21 cellular contexts compared by ENCODE assay signal in the genomic region with DNA sequence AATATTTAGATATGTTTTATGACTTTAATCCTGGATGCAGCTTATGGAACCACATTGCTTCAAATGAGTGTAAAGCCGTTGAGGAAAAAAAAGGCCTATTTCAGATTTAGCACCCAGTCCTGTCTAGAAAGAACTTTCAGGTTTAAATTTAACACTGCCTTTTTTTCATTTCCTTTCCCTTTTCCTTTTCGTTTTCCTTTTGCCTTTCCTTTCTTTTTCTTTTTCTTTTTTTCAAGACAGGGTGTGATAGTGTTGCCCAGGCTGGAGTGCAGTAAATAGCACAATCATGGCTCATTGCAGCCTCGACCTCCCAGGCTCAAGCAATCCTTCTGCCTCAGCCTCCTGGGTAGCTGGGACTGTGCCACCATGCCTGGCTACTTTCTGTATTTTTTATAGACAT. TPM values are rescaled to one million over a fixed set of nuclear protein-coding genes. Genes with fewer than 3 reads are reported as not detected.
DNase-seq lines count a peak whose midpoint lies in the region; ATAC-seq, FAIRE-seq and TF ChIP-seq lines count a peak whose summit lies in the region.
"Had no signal": no experiment of that assay in that cellular context is flagged by ENCODE, and none has a peak within 500 bp of the region (broad histone marks: within the 10 kb centered on the region; RNA-seq: fewer than 3 reads in every experiment).

No MANE protein-coding gene starts in this region.

- H3K27me3 ChIP-seq in thyroid gland = no peaks in the 10 kb centered on the region
- H3K27me3 ChIP-seq: BE2C had no signal

- no peak for DNase-seq in activated CD4-positive, alpha-beta T cell treated with anti-CD3 and anti-CD28 coated beads, Interleukin-2, amount 10 ng/mL, durations not matched to agents 7 days and 5 days
- DNase-seq in activated CD4-positive, alpha-beta T cell treated with anti-CD3 and anti-CD28 coated beads, Interleukin-2, amount 50 U/mL, for 4 hours = no peak
- no peak for DNase-seq in stimulated activated naive CD8-positive, alpha-beta T cell treated with anti-CD3 and anti-CD28 coated beads, Interleukin-15, Interleukin-2, amounts not matched to agents 100 U/mL and 50 U/mL, for 24 hours
- DNase-seq in chondrocyte (ENCODE audit: low spot score) = no peak
- DNase-seq in omental fat pad (ENCODE audit: low spot score) = no peak
- no peak for DNase-seq in kidney
- DNase-seq in thyroid gland = no peak
- DNase-seq: 8988T, BE2C, DMS 273 treated with DMSO at 0.1 percent for 48 hours, GDM1, GM23248, NCI-H1092, NCI-H146, NCI-H2081, NCI-H510A, NCI-H774, PC-9 had no signal

- no peak overlapping the region for H3K9ac ChIP-seq in kidney (ENCODE audit: low read length in 2 of 2)
- H3K9ac ChIP-seq: GM23248 had no signal

- 80 to 86% methylated on average over 3 of the region's 3 CpGs for WGBS in thyroid gland, 2 donors

- H3K4me3 ChIP-seq in kidney (ENCODE audit: low read length in 2 of 2) = no peak overlapping the region
- H3K4me3 ChIP-seq in thyroid gland (replicated peaks in 1 of 3) = no peak overlapping the region
- H3K4me3 ChIP-seq: GM12878, GM23248, PC-9 had no signal

- H3K4me1 ChIP-seq in kidney (ENCODE audit: control insufficient read depth in 1 of 2, insufficient read depth in 1 of 2, low read depth in 1 of 2, low read length in 2 of 2) = peaks cover 0 to 6% of the 10 kb centered on the region in 2 donors
- H3K4me1 ChIP-seq in thyroid gland = peaks cover 0 to 27% of the 10 kb centered on the region in 2 donors

- H3K36me3 ChIP-seq in kidney (ENCODE audit: control insufficient read depth in 1 of 2, insufficient read depth in 2 of 2, low read length in 2 of 2) (peaks cover 2 to 21% of the 10 kb centered on the region in 2 donors), thyroid gland (peaks cover 0 to 3% of the 10 kb centered on the region in 2 donors)

- no peaks in the 10 kb centered on the region for H3K27me3 Mint-ChIP-seq in activated CD4-positive, alpha-beta T cell treated with anti-CD3 and anti-CD28 coated beads, Interleukin-2, amount 10 ng/mL, durations not matched to agents 7 days and 5 days
- no peaks in the 10 kb centered on the region for H3K27me3 Mint-ChIP-seq in stimulated activated naive CD8-positive, alpha-beta T cell treated with anti-CD3 and anti-CD28 coated beads, Interleukin-15, Interleukin-2, amounts not matched to agents 100 ng/mL and 50 ng/mL, for 24 hours
- H3K27me3 Mint-ChIP-seq in chondrocyte (ENCODE audit: low read depth) = no peaks in the 10 kb centered on the region

- H3K4me1 Mint-ChIP-seq in activated CD4-positive, alpha-beta T cell treated with anti-CD3 and anti-CD28 coated beads, Interleukin-2, amount 10 ng/mL, durations not matched to agents 7 days and 5 days = peaks cover 53% of the 10 kb centered on the region
- peaks cover 80% of the 10 kb centered on the region for H3K4me1 Mint-ChIP-seq in stimulated activated naive CD8-positive, alpha-beta T cell treated with anti-CD3 and anti-CD28 coated beads, Interleukin-15, Interleukin-2, amounts not matched to agents 100 ng/mL and 50 ng/mL, for 24 hours (ENCODE audit: low read depth)
- H3K4me1 Mint-ChIP-seq in chondrocyte (ENCODE audit: low read depth) = peaks cover 44% of the 10 kb centered on the region

- no peak for ATAC-seq in stimulated activated naive CD8-positive, alpha-beta T cell treated with anti-CD3 and anti-CD28 coated beads, Interleukin-15, Interleukin-2, amounts not matched to agents 100 U/mL and 50 U/mL, for 24 hours
- ATAC-seq in omental fat pad (ENCODE audit: low FRiP score) = no peak
- ATAC-seq: GM12878 had no signal

- peaks cover 36% of the 10 kb centered on the region for H3K36me3 Mint-ChIP-seq in activated CD4-positive, alpha-beta T cell treated with anti-CD3 and anti-CD28 coated beads, Interleukin-2, amount 10 ng/mL, durations not matched to agents 7 days and 5 days (ENCODE audit: low read depth)
- peaks cover 58% of the 10 kb centered on the region for H3K36me3 Mint-ChIP-seq in stimulated activated naive CD8-positive, alpha-beta T cell treated with anti-CD3 and anti-CD28 coated beads, Interleukin-15, Interleukin-2, amounts not matched to agents 100 ng/mL and 50 ng/mL, for 24 hours (ENCODE audit: low read depth)
- peaks cover 10% of the 10 kb centered on the region for H3K36me3 Mint-ChIP-seq in chondrocyte (ENCODE audit: low read depth)

- CTCF ChIA-PET in activated CD4-positive, alpha-beta T cell treated with anti-CD3 and anti-CD28 coated beads, Interleukin-2, amount 10 ng/mL, durations not matched to agents 7 days and 5 days (lab: Charles Lee) = interaction anchor here (1.1 kb wide), 1 partner anchor 10 kb away, joined by 3 read pairs; no protein-coding TSS in a partner anchor

- no peak for TF ChIP-seq CTCF in chondrocyte (IDR thresholded peaks at IDR 0.05)
- no peak for TF ChIP-seq CTCF in omental fat pad (IDR thresholded peaks at IDR 0.05)
- no peak for TF ChIP-seq CTCF in kidney (IDR thresholded peaks at IDR 0.05; ENCODE audit: borderline replicate concordance, extremely low read depth, insufficient read depth)
- TF ChIP-seq CTCF in thyroid gland (IDR thresholded peaks at IDR 0.05) = no peak

- no peak overlapping the region for H3K27ac ChIP-seq in kidney (ENCODE audit: low read depth in 2 of 2, low read length in 2 of 2)
- H3K27ac ChIP-seq in thyroid gland = no peak overlapping the region
- H3K27ac ChIP-seq: GM23248, PC-9 had no signal

- H3K9me3 ChIP-seq in kidney (ENCODE audit: control insufficient read depth in 1 of 2, low read length in 2 of 2) = no peaks in the 10 kb centered on the region
- no peaks in the 10 kb centered on the region for H3K9me3 ChIP-seq in thyroid gland
- H3K9me3 ChIP-seq: BE2C had no signal

- FAIRE-seq in kidney (lab: Jason Lieb, UNC) = no peak
- FAIRE-seq: GM12878 had no signal

- H3K27ac Mint-ChIP-seq in activated CD4-positive, alpha-beta T cell treated with anti-CD3 and anti-CD28 coated beads, Interleukin-2, amount 10 ng/mL, durations not matched to agents 7 days and 5 days = peak overlapping the region; percentile 60
- H3K27ac Mint-ChIP-seq in stimulated activated naive CD8-positive, alpha-beta T cell treated with anti-CD3 and anti-CD28 coated beads, Interleukin-15, Interleukin-2, amounts not matched to agents 100 ng/mL and 50 ng/mL, for 24 hours = peak overlapping the region; percentile 77
- peak overlapping the region; percentile 75 for H3K27ac Mint-ChIP-seq in chondrocyte (ENCODE audit: unreplicated experiment)

- no peak overlapping the region for H3K4me3 Mint-ChIP-seq in activated CD4-positive, alpha-beta T cell treated with anti-CD3 and anti-CD28 coated beads, Interleukin-2, amount 10 ng/mL, durations not matched to agents 7 days and 5 days
- no peak overlapping the region for H3K4me3 Mint-ChIP-seq in stimulated activated naive CD8-positive, alpha-beta T cell treated with anti-CD3 and anti-CD28 coated beads, Interleukin-15, Interleukin-2, amounts not matched to agents 100 ng/mL and 50 ng/mL, for 24 hours
- H3K4me3 Mint-ChIP-seq in chondrocyte (ENCODE audit: unreplicated experiment) = no peak overlapping the region

- no peak for TF ChIP-seq POLR2A in thyroid gland (IDR thresholded peaks at IDR 0.05)

- intact Hi-C loops in kidney (cut with DNase I) = no loop called here
- intact Hi-C loops in thyroid gland (cut with DNase I) = no loop called here

- no peaks in the 10 kb centered on the region for H3K9me3 Mint-ChIP-seq in activated CD4-positive, alpha-beta T cell treated with anti-CD3 and anti-CD28 coated beads, Interleukin-2, amount 10 ng/mL, durations not matched to agents 7 days and 5 days
- no peaks in the 10 kb centered on the region for H3K9me3 Mint-ChIP-seq in stimulated activated naive CD8-positive, alpha-beta T cell treated with anti-CD3 and anti-CD28 coated beads, Interleukin-15, Interleukin-2, amounts not matched to agents 100 ng/mL and 50 ng/mL, for 24 hours
- no peaks in the 10 kb centered on the region for H3K9me3 Mint-ChIP-seq in chondrocyte (ENCODE audit: low read depth)

- POLR2A ChIA-PET in activated CD4-positive, alpha-beta T cell treated with anti-CD3 and anti-CD28 coated beads, Interleukin-2, amount 10 ng/mL, durations not matched to agents 7 days and 5 days (lab: Charles Lee) = no interaction called here

RNA-seq across cellular contexts. Expression of gene LUC7L3, which starts 15.9 kb away (rescaled TPM):
- total RNA-seq in activated CD4-positive, alpha-beta T cell treated with anti-CD3 and anti-CD28 coated beads, Interleukin-2, amount 10 ng/mL, durations not matched to agents 7 days and 5 days = 100 to 1,000 TPM; 108 to 139 TPM
- 71.5 to 99.0 TPM (median 73.9 TPM) in 3 replicates for total RNA-seq in chondrocyte
- 10 to 100 TPM; 44.2 to 88.7 (median 55.2) TPM for total RNA-seq in omental fat pad
- total RNA-seq in kidney = 91.9 TPM
- polyA plus RNA-seq in kidney (ENCODE audit: insufficient read depth, low read depth, low replicate concordance) = 74.3 TPM
- 100 to 1,000 TPM in 2 of 4 donors, 10 to 100 TPM in 2; 75.2 to 199 (median 140) TPM for total RNA-seq in thyroid gland

RNA-seq across cellular contexts. Expression of gene ANKRD40, which starts 27.6 kb away (rescaled TPM):
- 10 to 100 TPM; 31.1 to 34.2 TPM for total RNA-seq in activated CD4-positive, alpha-beta T cell treated with anti-CD3 and anti-CD28 coated beads, Interleukin-2, amount 10 ng/mL, durations not matched to agents 7 days and 5 days
- total RNA-seq in chondrocyte (34.6 to 39.4 TPM (median 36.1 TPM) in 3 replicates), omental fat pad (10 to 100 TPM; 55.7 to 82.4 (median 61.8) TPM), kidney (37.6 TPM), thyroid gland (10 to 100 TPM; 29.4 to 40.2 (median 35.1) TPM)
- polyA plus RNA-seq in kidney (ENCODE audit: insufficient read depth, low read depth, low replicate concordance) = 15.8 TPM

RNA-seq across cellular contexts. Expression of gene ANKRD40CL, which starts 32.0 kb away (rescaled TPM):
- not detected for total RNA-seq in activated CD4-positive, alpha-beta T cell treated with anti-CD3 and anti-CD28 coated beads, Interleukin-2, amount 10 ng/mL, durations not matched to agents 7 days and 5 days
- total RNA-seq in chondrocyte (not detected in 3 replicates), omental fat pad (not detected), kidney (not detected), thyroid gland (not detected)
- not detected for polyA plus RNA-seq in kidney (ENCODE audit: insufficient read depth, low read depth, low replicate concordance)
- total RNA-seq: GM12878, GM23248, MCF 10A, PC-9 had no signal
- polyA plus RNA-seq: GM12878, GM23248 had no signal
